10 cellular contexts compared by ENCODE assay signal in the genomic region with DNA sequence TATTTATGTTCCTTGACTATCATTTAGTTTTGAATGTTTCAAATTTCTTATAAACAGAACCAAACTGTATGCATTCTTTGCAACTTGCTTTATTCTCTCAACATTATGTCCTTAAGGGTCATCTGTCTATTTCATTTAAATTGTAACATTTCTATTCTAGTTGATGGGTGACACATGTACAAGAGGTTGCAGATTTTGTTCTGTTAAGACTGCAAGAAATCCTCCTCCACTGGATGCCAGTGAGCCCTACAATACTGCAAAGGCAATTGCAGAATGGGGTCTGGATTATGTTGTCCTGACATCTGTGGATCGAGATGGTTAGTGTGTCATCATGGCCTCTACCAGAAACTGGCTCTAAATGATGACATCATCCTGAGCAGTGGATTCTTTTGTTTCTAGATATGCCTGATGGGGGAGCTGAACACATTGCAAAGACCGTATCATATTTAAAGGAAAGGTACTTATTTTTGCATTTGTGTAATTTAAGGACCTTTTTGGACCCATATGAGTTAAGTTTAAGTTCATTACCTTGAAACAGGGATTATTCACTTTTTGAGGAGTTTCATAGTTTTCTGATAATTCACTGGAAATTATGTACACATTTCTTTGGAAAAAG. TPM values are rescaled to one million over a fixed set of nuclear protein-coding genes. Genes with fewer than 3 reads are reported as not detected.
DNase-seq lines count a peak whose midpoint lies in the region; FAIRE-seq and TF ChIP-seq lines count a peak whose summit lies in the region.
"Had no signal": no experiment of that assay in that cellular context is flagged by ENCODE, and none has a peak within 500 bp of the region (broad histone marks: within the 10 kb centered on the region; RNA-seq: fewer than 3 reads in every experiment).

No MANE protein-coding gene starts in this region.

- no peak overlapping the region for H3K4me3 Mint-ChIP-seq in MCF 10A (ENCODE audit: unreplicated experiment)

- no peaks in the 10 kb centered on the region for H3K4me1 ChIP-seq in breast epithelium

- no peaks in the 10 kb centered on the region for H3K36me3 ChIP-seq in breast epithelium

- no peak overlapping the region for H3K27ac ChIP-seq in breast epithelium

- DNase-seq in MCF 10A (ENCODE audit: unreplicated experiment) (peak; percentile 50), breast epithelium (ENCODE audit: low spot score in 2 of 2) (no peak), RCC 7860 (ENCODE audit: low spot score) (peak; percentile 59), epithelial cell of esophagus (ENCODE audit: low read depth) (peak; percentile 67), urothelium cell line (ENCODE audit: low spot score) (peak; percentile 68), NCI-H2171 (lab: John Stamatoyannopoulos, UW) (no peak), SHP77 treated with DMSO at 0.1 percent for 48 hours (lab: John Stamatoyannopoulos, UW) (no peak)
- DNase-seq in activated effector memory CD4-positive, alpha-beta T cell treated with Interleukin-2 at 50 U/mL for 16 hours: no peak

- FAIRE-seq in RCC 7860 (lab: Jason Lieb, UNC): peak; percentile 52
- FAIRE-seq in urothelium cell line (lab: Jason Lieb, UNC): no peak

- H3K9me3 Mint-ChIP-seq in MCF 10A (ENCODE audit: unreplicated experiment): no peaks in the 10 kb centered on the region

- H3K4me3 ChIP-seq in breast epithelium (no peak overlapping the region), epithelial cell of esophagus (ENCODE audit: low read length) (no peak overlapping the region)

- BruUV-seq in MCF 10A (replicated peaks; lab: Mats Ljungman, UMichigan): no TSS peak

- no peak for TF ChIP-seq POLR2A in breast epithelium (IDR thresholded peaks at IDR 0.05)

- intact Hi-C loops in MCF 10A (cut with micrococcal nuclease): loop anchor here (5.0 kb wide), 2 partner anchors 62 to 232 kb away; partner anchors contain the start of genes UBE2K and UGDH
- intact Hi-C loops in breast epithelium (cut with DNase I; ENCODE audit: low total_unique reads): loop anchor here (10.0 kb wide), 1 partner anchor 510 kb away; the partner anchor contains the start of gene PDS5A

- TF ChIP-seq CTCF in MCF 10A (IDR thresholded peaks at IDR 0.05; ENCODE audit: unreplicated experiment) (no peak), breast epithelium (IDR thresholded peaks at IDR 0.05) (no peak), epithelial cell of esophagus (IDR thresholded peaks at IDR 0.05; ENCODE audit: insufficient read depth, low read depth, low read length, missing control alignments) (no peak)

- peaks cover 5% of the 10 kb centered on the region for H3K4me1 Mint-ChIP-seq in MCF 10A (ENCODE audit: insufficient read depth, unreplicated experiment)

- no peaks in the 10 kb centered on the region for H3K9me3 ChIP-seq in breast epithelium

- peaks cover 58% of the 10 kb centered on the region for H3K36me3 Mint-ChIP-seq in MCF 10A (ENCODE audit: insufficient read depth, unreplicated experiment)

- H3K27me3 Mint-ChIP-seq in MCF 10A (ENCODE audit: insufficient read depth, unreplicated experiment): no peaks in the 10 kb centered on the region

- no peak overlapping the region for H3K27ac Mint-ChIP-seq in MCF 10A (ENCODE audit: low read depth, unreplicated experiment)

- POLR2A ChIA-PET in MCF 10A (lab: Yijun Ruan, JAX): interaction anchor here (0.6 kb wide), 2 partner anchors 18 to 36 kb away, joined by 3 to 4 read pairs; no protein-coding TSS in a partner anchor

- CTCF ChIA-PET in MCF 10A (lab: Yijun Ruan, JAX): interaction anchor here (0.7 kb wide), 1 partner anchor 454 kb away, joined by 3 read pairs; no protein-coding TSS in a partner anchor

- H3K27me3 ChIP-seq in breast epithelium: no peaks in the 10 kb centered on the region

RNA-seq across cellular contexts. Expression of gene LIAS, which starts 6.1 kb away (rescaled TPM):
- total RNA-seq in MCF 10A (2022) (21.6 and 24.6 TPM in 2 replicates), breast epithelium (10 to 100 TPM; 10.6 to 17.9 (median 13.1) TPM)

RNA-seq across cellular contexts. Expression of gene RPL9, which starts 6.3 kb away (rescaled TPM):
- 1,405 and 1,620 TPM in 2 replicates for total RNA-seq in MCF 10A (2022)
- 1,000 to 10,000 TPM; 3,854 to 5,890 (median 5,583) TPM for total RNA-seq in breast epithelium

RNA-seq across cellular contexts. Expression of gene KLB, which starts 58.3 kb away (rescaled TPM):
- total RNA-seq in MCF 10A (2022) (not detected in 2 replicates), breast epithelium (10 to 100 TPM in 1 of 3 donors, 1 to 10 TPM in 2; 2.0 to 23.2 (median 4.6) TPM)
- total RNA-seq: posterior vena cava; T-helper 1 cell treated with Interleukin-12 subunit alpha and Interleukin-12 subunit beta and Interleukin-4 antibody, amounts not matched to agents 30 ng/mL and 1 ng/mL, for 36 hours had no signal

Comparison
In these comparisons a context has a peak if more than half of its experiments do, and no peak if none do; other contexts are left out.
1. DNase-seq: peak in MCF 10A (single experiment), RCC 7860 (single experiment), epithelial cell of esophagus (single experiment) and urothelium cell line (single experiment); none in breast epithelium (0 of 2), NCI-H2171 (single experiment), activated effector memory CD4-positive, alpha-beta T cell treated with Interleukin-2 at 50 U/mL for 16 hours (single experiment) and SHP77 treated with DMSO at 0.1 percent for 48 hours (single experiment).